In genomic region chr21:31107871-31108270, GRCh38 we compare ENCODE assay signal across 11 cellular contexts.
DNase-seq lines count a peak whose midpoint lies in the region; ATAC-seq and TF ChIP-seq lines count a peak whose summit lies in the region.
"Had no signal": no experiment of that assay in that cellular context is flagged by ENCODE, and none has a peak within 500 bp of the region (broad histone marks: within the 10 kb centered on the region; RNA-seq: fewer than 3 reads in every experiment).

No MANE protein-coding gene starts in this region.

- H3K27ac ChIP-seq in tibial nerve: peak overlapping the region in 1 of 4 donors; percentile 58

- H3K4me1 ChIP-seq in tibial nerve: peaks cover 0 to 14% (median 0%) of the 10 kb centered on the region in 4 donors
- H3K4me1 ChIP-seq: body of pancreas had no signal

- no peak for TF ChIP-seq CTCF in tibial nerve (IDR thresholded peaks at IDR 0.05)

- DNase-seq in SKM-1 (lab: John Stamatoyannopoulos, UW; ENCODE audit: unreplicated experiment): peak; percentile 16
- DNase-seq in pons (ENCODE audit: low spot score): peak; percentile 71
- DNase-seq in NCI-H2196 treated with DMSO at 0.1 percent for 48 hours (lab: John Stamatoyannopoulos, UW; ENCODE audit: unreplicated experiment): no peak
- no peak for DNase-seq in naive thymus-derived CD8-positive, alpha-beta T cell
- DNase-seq in tibial nerve (ENCODE audit: low spot score in 2 of 2): no peak
- DNase-seq in NCI-H82 (lab: John Stamatoyannopoulos, UW): no peak
- DNase-seq: activated naive CD4-positive, alpha-beta T cell treated with Interleukin-2 at 50 U/mL for 16 hours; NCI-H1417 had no signal

- peaks cover 0 to 8% (median 0%) of the 10 kb centered on the region in 3 donors for H3K36me3 Mint-ChIP-seq in naive thymus-derived CD8-positive, alpha-beta T cell

- peak overlapping the region in 2 of 10 donors; percentile 6 to 58 for H3K27ac Mint-ChIP-seq in naive thymus-derived CD8-positive, alpha-beta T cell

- POLR2A ChIA-PET in naive thymus-derived CD8-positive, alpha-beta T cell (lab: Charles Lee): interaction anchor here (0.6 to 1.1 kb wide), 2 partner anchors 35 to 74 kb away, joined by 3 to 4 read pairs; no protein-coding TSS in a partner anchor

- WGBS in tibial nerve, 2 donors: 73 to 84% methylated on average over 1 of the region's 1 CpG

- no peaks in the 10 kb centered on the region for H3K9me3 Mint-ChIP-seq in naive thymus-derived CD8-positive, alpha-beta T cell

- H3K4me1 Mint-ChIP-seq in naive thymus-derived CD8-positive, alpha-beta T cell: peaks cover 7 to 29% (median 17%) of the 10 kb centered on the region in 4 donors

- no peaks in the 10 kb centered on the region for H3K27me3 Mint-ChIP-seq in naive thymus-derived CD8-positive, alpha-beta T cell

- no peaks in the 10 kb centered on the region for H3K27me3 ChIP-seq in tibial nerve
- H3K27me3 ChIP-seq: body of pancreas had no signal

- peak in 1 of 2 donors; percentile 72 for TF ChIP-seq EP300 in tibial nerve (IDR thresholded peaks at IDR 0.05)

- no peak for TF ChIP-seq POLR2A in tibial nerve (IDR thresholded peaks at IDR 0.05)

- no peak overlapping the region for H3K4me3 Mint-ChIP-seq in naive thymus-derived CD8-positive, alpha-beta T cell

- H3K9me3 ChIP-seq in tibial nerve: no peaks in the 10 kb centered on the region
- H3K9me3 ChIP-seq: body of pancreas had no signal

- H3K4me3 ChIP-seq in tibial nerve: no peak overlapping the region
- H3K4me3 ChIP-seq: body of pancreas had no signal

- H3K36me3 ChIP-seq in tibial nerve: no peaks in the 10 kb centered on the region

- ATAC-seq in GM18909 (IDR thresholded peaks at IDR 0.05; ENCODE audit: poor library complexity, unreplicated experiment) (peak; percentile 61), HG03103 (IDR thresholded peaks at IDR 0.05; ENCODE audit: low read depth, unreplicated experiment) (peak; percentile 59)
- ATAC-seq in naive thymus-derived CD8-positive, alpha-beta T cell: no peak
- ATAC-seq: body of pancreas had no signal

Comparison
In these comparisons a context has a peak if more than half of its experiments do, and no peak if none do; other contexts are left out.
1. ATAC-seq: peak in GM18909 (single experiment) and HG03103 (single experiment); none in naive thymus-derived CD8-positive, alpha-beta T cell (0 of 2).
2. DNase-seq: peak in SKM-1 (single experiment) and pons (single experiment); none in NCI-H2196 treated with DMSO at 0.1 percent for 48 hours (single experiment), naive thymus-derived CD8-positive, alpha-beta T cell (0 of 10), tibial nerve (0 of 2) and NCI-H82 (single experiment).